ENCODE assay signal across 2 cellular contexts in the genomic region with DNA sequence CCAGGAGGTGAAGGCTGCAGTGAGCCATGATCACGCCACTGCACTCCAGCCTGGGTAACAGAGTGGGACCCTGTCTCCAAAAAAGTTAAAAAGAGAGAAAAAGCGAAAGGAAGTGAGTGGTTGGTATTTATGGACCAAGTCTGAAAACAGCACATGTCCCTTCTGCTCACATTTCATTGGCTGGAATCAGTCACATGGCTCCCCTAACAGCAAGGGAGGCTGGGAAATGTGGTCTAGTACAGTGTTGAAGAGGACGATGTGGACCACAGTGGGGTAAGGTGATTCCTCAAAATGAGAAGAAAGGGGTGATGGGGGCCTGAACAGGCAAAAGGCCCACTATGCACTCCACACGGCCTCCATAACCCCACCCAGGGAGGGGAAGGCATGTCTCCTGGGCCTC.
TF ChIP-seq lines count a peak whose summit lies in the region.

No MANE protein-coding gene starts in this region.

TF ChIP-seq in IMR-90, 13 proteins besides CTCF, POLR2A, EP300 and RAD21:
- TF ChIP-seq, protein P1, sequence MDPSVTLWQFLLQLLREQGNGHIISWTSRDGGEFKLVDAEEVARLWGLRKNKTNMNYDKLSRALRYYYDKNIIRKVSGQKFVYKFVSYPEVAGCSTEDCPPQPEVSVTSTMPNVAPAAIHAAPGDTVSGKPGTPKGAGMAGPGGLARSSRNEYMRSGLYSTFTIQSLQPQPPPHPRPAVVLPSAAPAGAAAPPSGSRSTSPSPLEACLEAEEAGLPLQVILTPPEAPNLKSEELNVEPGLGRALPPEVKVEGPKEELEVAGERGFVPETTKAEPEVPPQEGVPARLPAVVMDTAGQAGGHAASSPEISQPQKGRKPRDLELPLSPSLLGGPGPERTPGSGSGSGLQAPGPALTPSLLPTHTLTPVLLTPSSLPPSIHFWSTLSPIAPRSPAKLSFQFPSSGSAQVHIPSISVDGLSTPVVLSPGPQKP (IDR thresholded peaks at IDR 0.05; ENCODE audit: borderline replicate concordance, low read depth, low read length): no peak
- TF ChIP-seq RCOR1 (IDR thresholded peaks at IDR 0.05; ENCODE audit: insufficient replicate concordance, low read length) (no peak), NFE2L2 (IDR thresholded peaks at IDR 0.05; ENCODE audit: low read depth, low read length) (no peak), BHLHE40 (IDR thresholded peaks at IDR 0.05; ENCODE audit: low read depth, low read length) (no peak)
- TF ChIP-seq, protein P2, sequence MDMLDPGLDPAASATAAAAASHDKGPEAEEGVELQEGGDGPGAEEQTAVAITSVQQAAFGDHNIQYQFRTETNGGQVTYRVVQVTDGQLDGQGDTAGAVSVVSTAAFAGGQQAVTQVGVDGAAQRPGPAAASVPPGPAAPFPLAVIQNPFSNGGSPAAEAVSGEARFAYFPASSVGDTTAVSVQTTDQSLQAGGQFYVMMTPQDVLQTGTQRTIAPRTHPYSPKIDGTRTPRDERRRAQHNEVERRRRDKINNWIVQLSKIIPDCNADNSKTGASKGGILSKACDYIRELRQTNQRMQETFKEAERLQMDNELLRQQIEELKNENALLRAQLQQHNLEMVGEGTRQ (IDR thresholded peaks at IDR 0.05; ENCODE audit: low read depth, low read length): peak; percentile 65; the same call in 1 of the 2 replicates

TF ChIP-seq in K562, 482 proteins besides CTCF, POLR2A, EP300 and RAD21:
- TF ChIP-seq ZNF143 (CRISPR knock-in tag; IDR thresholded peaks at IDR 0.05) (peak; percentile 52), GATAD2A (IDR thresholded peaks at IDR 0.05) (no peak), FOXA1 (IDR thresholded peaks at IDR 0.05; ENCODE audit: borderline replicate concordance) (no peak), RBM25 (IDR thresholded peaks at IDR 0.05; ENCODE audit: low read depth, low read length, severe bottlenecking) (no peak), RBM17 (IDR thresholded peaks at IDR 0.05; ENCODE audit: borderline replicate concordance, low read depth, low read length) (no peak), RUNX1 (IDR thresholded peaks at IDR 0.05; ENCODE audit: low read depth) (no peak), HCFC1 (IDR thresholded peaks at IDR 0.05; ENCODE audit: low read depth, low read length) (peak; percentile 27; the same call in 1 of the 2 replicates), NFYB (IDR thresholded peaks at IDR 0.05; ENCODE audit: extremely low read depth, insufficient read length) (peak; percentile 6), ZFP1 (CRISPR knock-in tag; IDR thresholded peaks at IDR 0.05) (no peak), RAD51 (IDR thresholded peaks at IDR 0.05; ENCODE audit: borderline replicate concordance, low read depth) (peak; percentile 78), CSDE1 (IDR thresholded peaks at IDR 0.05) (no peak), SMAD1 (IDR thresholded peaks at IDR 0.05; ENCODE audit: low read depth, low read length, partially characterized antibody) (no peak), CBFA2T2 (conservative IDR thresholded peaks at IDR 0.05) (peak; percentile 30; the same call in 1 of the 2 replicates), LEF1 (IDR thresholded peaks at IDR 0.05) (no peak), TRIM24 (IDR thresholded peaks at IDR 0.05) (no peak), MAZ (CRISPR knock-in tag; conservative IDR thresholded peaks at IDR 0.05 in 1 of 2, IDR thresholded peaks at IDR 0.05 in 1 of 2) (no peak)
- TF ChIP-seq, protein P3, sequence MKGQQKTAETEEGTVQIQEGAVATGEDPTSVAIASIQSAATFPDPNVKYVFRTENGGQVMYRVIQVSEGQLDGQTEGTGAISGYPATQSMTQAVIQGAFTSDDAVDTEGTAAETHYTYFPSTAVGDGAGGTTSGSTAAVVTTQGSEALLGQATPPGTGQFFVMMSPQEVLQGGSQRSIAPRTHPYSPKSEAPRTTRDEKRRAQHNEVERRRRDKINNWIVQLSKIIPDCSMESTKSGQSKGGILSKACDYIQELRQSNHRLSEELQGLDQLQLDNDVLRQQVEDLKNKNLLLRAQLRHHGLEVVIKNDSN (CRISPR knock-in tag; IDR thresholded peaks at IDR 0.05): peak; percentile 90
- TF ChIP-seq, protein P2 (CRISPR knock-in tag; IDR thresholded peaks at IDR 0.05): peak; percentile 87
